ENCODE assay signal across 1 cellular context in the genomic region with DNA sequence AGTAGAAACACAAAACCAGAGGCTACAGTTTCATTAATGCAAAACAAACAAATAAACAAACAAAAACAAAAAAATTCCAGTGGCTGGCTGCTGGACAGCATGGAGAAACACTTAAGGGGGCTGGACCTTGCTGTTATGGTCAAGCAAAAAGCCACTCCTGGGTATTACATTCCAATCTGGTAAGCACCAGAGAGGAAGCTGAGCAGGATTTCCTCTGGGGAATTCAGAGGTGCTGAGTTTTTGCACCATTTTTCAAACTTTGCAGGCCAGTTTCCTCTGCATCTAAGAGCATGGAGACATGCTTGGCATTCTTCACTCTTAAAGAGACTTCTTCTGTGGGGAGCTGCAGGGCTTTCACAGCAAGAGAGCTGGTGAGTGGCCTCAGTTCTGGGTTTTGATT.
TF ChIP-seq lines count a peak whose summit lies in the region.

No MANE protein-coding gene starts in this region.

TF ChIP-seq in liver, 16 proteins besides CTCF, POLR2A, EP300 and RAD21 (continued from another document):
- TF ChIP-seq, protein P1, sequence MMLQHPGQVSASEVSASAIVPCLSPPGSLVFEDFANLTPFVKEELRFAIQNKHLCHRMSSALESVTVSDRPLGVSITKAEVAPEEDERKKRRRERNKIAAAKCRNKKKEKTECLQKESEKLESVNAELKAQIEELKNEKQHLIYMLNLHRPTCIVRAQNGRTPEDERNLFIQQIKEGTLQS (IDR thresholded peaks at IDR 0.05) = no peak
- TF ChIP-seq TAF1 (conservative IDR thresholded peaks at IDR 0.05) = no peak
- no peak for TF ChIP-seq HNF4A (conservative IDR thresholded peaks at IDR 0.05)
